In the genomic region with DNA sequence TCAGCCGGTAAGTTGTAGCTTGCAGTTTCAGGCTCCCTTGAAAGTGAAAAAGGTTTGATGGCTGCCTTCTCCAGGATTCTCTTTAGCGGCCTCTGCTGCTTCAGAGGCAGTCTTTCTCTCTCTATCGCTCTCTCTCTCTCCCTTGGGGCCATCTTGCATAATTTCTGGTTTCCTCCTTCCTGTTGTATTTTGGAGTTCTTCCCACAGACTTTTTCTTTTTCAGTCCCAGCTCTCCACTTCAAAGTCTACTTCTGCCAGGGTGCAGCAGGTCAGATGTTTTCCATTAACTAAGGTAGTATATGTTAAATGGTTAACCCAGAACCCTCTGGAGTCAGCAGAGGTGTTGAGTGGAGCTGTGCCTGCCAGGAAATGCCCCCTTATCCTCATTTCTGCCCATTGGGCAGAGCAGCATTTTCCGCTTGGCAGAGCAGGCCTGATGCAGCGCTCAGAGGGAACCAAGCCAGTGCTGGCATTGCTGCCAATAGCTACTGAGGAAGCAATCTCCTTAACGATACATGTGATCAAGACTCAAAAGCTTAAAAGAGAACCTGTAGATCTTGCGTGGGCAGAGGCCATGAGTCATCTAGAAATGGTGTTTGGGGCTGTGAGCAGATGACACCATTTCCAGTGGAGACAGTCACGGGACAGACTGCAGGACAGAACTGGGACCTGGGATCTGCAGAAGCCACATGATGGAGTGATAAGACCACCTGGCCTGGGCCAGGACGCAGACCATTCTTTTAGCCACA, we compare ENCODE assay signal across 8 cellular contexts. TPM values are rescaled to one million over a fixed set of nuclear protein-coding genes. Genes with fewer than 3 reads are reported as not detected.
DNase-seq lines count a peak whose midpoint lies in the region; ATAC-seq and TF ChIP-seq lines count a peak whose summit lies in the region.

No MANE protein-coding gene starts in this region.

- TF ChIP-seq CTCF in foreskin keratinocyte (conservative IDR thresholded peaks at IDR 0.05): peak; percentile 45

- no peaks in the 10 kb centered on the region for H3K27me3 ChIP-seq in foreskin keratinocyte

- no peak overlapping the region for H3K27ac ChIP-seq in foreskin keratinocyte

- ATAC-seq in GM19397 (IDR thresholded peaks at IDR 0.05; ENCODE audit: unreplicated experiment) (peak; percentile 70), HG03439 (IDR thresholded peaks at IDR 0.05; ENCODE audit: unreplicated experiment) (peak; percentile 90), foreskin keratinocyte (peak; percentile 69)

- intact Hi-C loops in activated CD4-positive, alpha-beta T cell treated with anti-CD3 and anti-CD28 coated beads, Interleukin-2, amount 10 ng/mL, durations not matched to agents 24 days and 14 days (cut with micrococcal nuclease): loop anchor here (1.0 to 2.0 kb wide), 2 partner anchors 17 to 21 kb away; partner anchors contain the start of genes C2orf76 and DBI

- DNase-seq in ELR (ENCODE audit: low read depth) (peak; percentile 24), foreskin keratinocyte (peak; percentile 15 to 50), pons (ENCODE audit: low spot score) (peak; percentile 84), SK-N-DZ (ENCODE audit: low spot score) (no peak), iPS-NIHi7 (ENCODE audit: extremely low spot score) (no peak)
- DNase-seq in activated CD4-positive, alpha-beta T cell treated with anti-CD3 and anti-CD28 coated beads, Interleukin-2, amount 10 ng/mL, durations not matched to agents 24 days and 14 days: no peak

- H3K4me1 Mint-ChIP-seq in activated CD4-positive, alpha-beta T cell treated with anti-CD3 and anti-CD28 coated beads, Interleukin-2, amount 10 ng/mL, durations not matched to agents 24 days and 14 days: peaks cover 7% of the 10 kb centered on the region

- H3K27ac Mint-ChIP-seq in activated CD4-positive, alpha-beta T cell treated with anti-CD3 and anti-CD28 coated beads, Interleukin-2, amount 10 ng/mL, durations not matched to agents 24 days and 14 days: peak overlapping the region; percentile 57

- H3K4me3 Mint-ChIP-seq in activated CD4-positive, alpha-beta T cell treated with anti-CD3 and anti-CD28 coated beads, Interleukin-2, amount 10 ng/mL, durations not matched to agents 24 days and 14 days: peak overlapping the region; percentile 14

- peaks cover 5% of the 10 kb centered on the region for H3K9me3 Mint-ChIP-seq in activated CD4-positive, alpha-beta T cell treated with anti-CD3 and anti-CD28 coated beads, Interleukin-2, amount 10 ng/mL, durations not matched to agents 24 days and 14 days

- no peaks in the 10 kb centered on the region for H3K36me3 Mint-ChIP-seq in activated CD4-positive, alpha-beta T cell treated with anti-CD3 and anti-CD28 coated beads, Interleukin-2, amount 10 ng/mL, durations not matched to agents 24 days and 14 days (ENCODE audit: low read depth)

- H3K4me1 ChIP-seq in foreskin keratinocyte: peaks cover 20% of the 10 kb centered on the region

- peaks cover 4% of the 10 kb centered on the region for H3K27me3 Mint-ChIP-seq in activated CD4-positive, alpha-beta T cell treated with anti-CD3 and anti-CD28 coated beads, Interleukin-2, amount 10 ng/mL, durations not matched to agents 24 days and 14 days

RNA-seq across cellular contexts. Expression of gene DBI, which starts 20.8 kb away (rescaled TPM):
- total RNA-seq in activated CD4-positive, alpha-beta T cell treated with anti-CD3 and anti-CD28 coated beads, Interleukin-2, amount 10 ng/mL, durations not matched to agents 24 days and 14 days: 139 and 145 TPM in 2 replicates
- 457 and 495 TPM in 2 replicates for total RNA-seq in foreskin keratinocyte
- 771 and 820 TPM in 2 replicates for polyA plus RNA-seq in foreskin keratinocyte
- 112 and 138 TPM in 2 replicates for polyA plus RNA-seq in SK-N-DZ (2014; cell fraction: cytosol; rRNA removed)
- polyA plus RNA-seq in SK-N-DZ (2014; cell fraction: nucleus; rRNA removed): 80.1 and 83.4 TPM in 2 replicates

RNA-seq across cellular contexts. Expression of gene C2orf76, which starts 20.9 kb away (rescaled TPM):
- total RNA-seq in activated CD4-positive, alpha-beta T cell treated with anti-CD3 and anti-CD28 coated beads, Interleukin-2, amount 10 ng/mL, durations not matched to agents 24 days and 14 days: 10.2 and 11.5 TPM in 2 replicates
- total RNA-seq in foreskin keratinocyte: 6.8 and 6.9 TPM in 2 replicates
- 9.2 and 10.9 TPM in 2 replicates for polyA plus RNA-seq in foreskin keratinocyte
- polyA plus RNA-seq in SK-N-DZ (2014; cell fraction: cytosol; rRNA removed): 12.9 and 16.5 TPM in 2 replicates
- 12.0 and 12.5 TPM in 2 replicates for polyA plus RNA-seq in SK-N-DZ (2014; cell fraction: nucleus; rRNA removed)

RNA-seq across cellular contexts. Expression of gene TMEM37, which starts 44.1 kb away (rescaled TPM):
- total RNA-seq in activated CD4-positive, alpha-beta T cell treated with anti-CD3 and anti-CD28 coated beads, Interleukin-2, amount 10 ng/mL, durations not matched to agents 24 days and 14 days: not detected in 2 replicates
- 0.21 TPM in 1 of 2 replicates, not detected in the other for total RNA-seq in foreskin keratinocyte
- 0.16 and 0.18 TPM in 2 replicates for polyA plus RNA-seq in foreskin keratinocyte
- 0.52 TPM in 1 of 2 replicates, not detected in the other for polyA plus RNA-seq in SK-N-DZ (2014; cell fraction: cytosol; rRNA removed)
- not detected in 2 replicates for polyA plus RNA-seq in SK-N-DZ (2014; cell fraction: nucleus; rRNA removed)

Comparison
In these comparisons a context has a peak if more than half of its experiments do, and no peak if none do; other contexts are left out.
1. DNase-seq: peak in ELR (single experiment), foreskin keratinocyte (2 of 2) and pons (single experiment); none in activated CD4-positive, alpha-beta T cell treated with anti-CD3 and anti-CD28 coated beads, Interleukin-2, amount 10 ng/mL, durations not matched to agents 24 days and 14 days (single experiment), SK-N-DZ (single experiment) and iPS-NIHi7 (single experiment).
2. Peak in every context shown above with its lines, with median percentiles within 50 percentile points of each other: ATAC-seq.